Comparison of ENCODE assay signal across 1 cellular context in the genomic region with DNA sequence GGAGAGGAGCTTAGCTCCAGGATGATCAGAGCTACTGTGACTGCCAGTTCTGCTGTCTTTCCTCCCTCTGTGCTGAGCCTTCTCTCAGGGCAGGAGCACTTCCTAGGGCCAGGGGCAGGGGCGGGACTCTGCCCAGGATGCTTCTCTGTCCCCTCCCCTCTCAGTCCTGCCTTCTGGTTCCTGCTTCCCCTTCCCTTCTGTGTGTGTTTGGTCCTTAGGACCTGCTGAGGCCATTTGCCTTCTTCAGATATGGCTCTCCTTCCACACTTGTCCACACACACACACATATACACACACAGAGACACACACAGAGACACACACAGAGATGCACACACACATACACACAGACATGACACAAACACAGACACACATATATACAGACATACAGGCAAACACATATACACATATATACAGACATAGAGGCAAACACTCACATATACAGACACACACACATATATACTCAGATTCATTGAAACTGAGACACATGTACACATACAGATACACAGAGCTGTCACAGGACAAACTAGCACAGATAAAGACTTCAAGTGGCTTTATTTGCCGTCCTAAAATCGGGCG.
TF ChIP-seq lines count a peak whose summit lies in the region.

No MANE protein-coding gene starts in this region.

TF ChIP-seq in H1, 55 proteins besides CTCF, POLR2A, EP300 and RAD21 (continued from another document):
- TF ChIP-seq, protein P1, sequence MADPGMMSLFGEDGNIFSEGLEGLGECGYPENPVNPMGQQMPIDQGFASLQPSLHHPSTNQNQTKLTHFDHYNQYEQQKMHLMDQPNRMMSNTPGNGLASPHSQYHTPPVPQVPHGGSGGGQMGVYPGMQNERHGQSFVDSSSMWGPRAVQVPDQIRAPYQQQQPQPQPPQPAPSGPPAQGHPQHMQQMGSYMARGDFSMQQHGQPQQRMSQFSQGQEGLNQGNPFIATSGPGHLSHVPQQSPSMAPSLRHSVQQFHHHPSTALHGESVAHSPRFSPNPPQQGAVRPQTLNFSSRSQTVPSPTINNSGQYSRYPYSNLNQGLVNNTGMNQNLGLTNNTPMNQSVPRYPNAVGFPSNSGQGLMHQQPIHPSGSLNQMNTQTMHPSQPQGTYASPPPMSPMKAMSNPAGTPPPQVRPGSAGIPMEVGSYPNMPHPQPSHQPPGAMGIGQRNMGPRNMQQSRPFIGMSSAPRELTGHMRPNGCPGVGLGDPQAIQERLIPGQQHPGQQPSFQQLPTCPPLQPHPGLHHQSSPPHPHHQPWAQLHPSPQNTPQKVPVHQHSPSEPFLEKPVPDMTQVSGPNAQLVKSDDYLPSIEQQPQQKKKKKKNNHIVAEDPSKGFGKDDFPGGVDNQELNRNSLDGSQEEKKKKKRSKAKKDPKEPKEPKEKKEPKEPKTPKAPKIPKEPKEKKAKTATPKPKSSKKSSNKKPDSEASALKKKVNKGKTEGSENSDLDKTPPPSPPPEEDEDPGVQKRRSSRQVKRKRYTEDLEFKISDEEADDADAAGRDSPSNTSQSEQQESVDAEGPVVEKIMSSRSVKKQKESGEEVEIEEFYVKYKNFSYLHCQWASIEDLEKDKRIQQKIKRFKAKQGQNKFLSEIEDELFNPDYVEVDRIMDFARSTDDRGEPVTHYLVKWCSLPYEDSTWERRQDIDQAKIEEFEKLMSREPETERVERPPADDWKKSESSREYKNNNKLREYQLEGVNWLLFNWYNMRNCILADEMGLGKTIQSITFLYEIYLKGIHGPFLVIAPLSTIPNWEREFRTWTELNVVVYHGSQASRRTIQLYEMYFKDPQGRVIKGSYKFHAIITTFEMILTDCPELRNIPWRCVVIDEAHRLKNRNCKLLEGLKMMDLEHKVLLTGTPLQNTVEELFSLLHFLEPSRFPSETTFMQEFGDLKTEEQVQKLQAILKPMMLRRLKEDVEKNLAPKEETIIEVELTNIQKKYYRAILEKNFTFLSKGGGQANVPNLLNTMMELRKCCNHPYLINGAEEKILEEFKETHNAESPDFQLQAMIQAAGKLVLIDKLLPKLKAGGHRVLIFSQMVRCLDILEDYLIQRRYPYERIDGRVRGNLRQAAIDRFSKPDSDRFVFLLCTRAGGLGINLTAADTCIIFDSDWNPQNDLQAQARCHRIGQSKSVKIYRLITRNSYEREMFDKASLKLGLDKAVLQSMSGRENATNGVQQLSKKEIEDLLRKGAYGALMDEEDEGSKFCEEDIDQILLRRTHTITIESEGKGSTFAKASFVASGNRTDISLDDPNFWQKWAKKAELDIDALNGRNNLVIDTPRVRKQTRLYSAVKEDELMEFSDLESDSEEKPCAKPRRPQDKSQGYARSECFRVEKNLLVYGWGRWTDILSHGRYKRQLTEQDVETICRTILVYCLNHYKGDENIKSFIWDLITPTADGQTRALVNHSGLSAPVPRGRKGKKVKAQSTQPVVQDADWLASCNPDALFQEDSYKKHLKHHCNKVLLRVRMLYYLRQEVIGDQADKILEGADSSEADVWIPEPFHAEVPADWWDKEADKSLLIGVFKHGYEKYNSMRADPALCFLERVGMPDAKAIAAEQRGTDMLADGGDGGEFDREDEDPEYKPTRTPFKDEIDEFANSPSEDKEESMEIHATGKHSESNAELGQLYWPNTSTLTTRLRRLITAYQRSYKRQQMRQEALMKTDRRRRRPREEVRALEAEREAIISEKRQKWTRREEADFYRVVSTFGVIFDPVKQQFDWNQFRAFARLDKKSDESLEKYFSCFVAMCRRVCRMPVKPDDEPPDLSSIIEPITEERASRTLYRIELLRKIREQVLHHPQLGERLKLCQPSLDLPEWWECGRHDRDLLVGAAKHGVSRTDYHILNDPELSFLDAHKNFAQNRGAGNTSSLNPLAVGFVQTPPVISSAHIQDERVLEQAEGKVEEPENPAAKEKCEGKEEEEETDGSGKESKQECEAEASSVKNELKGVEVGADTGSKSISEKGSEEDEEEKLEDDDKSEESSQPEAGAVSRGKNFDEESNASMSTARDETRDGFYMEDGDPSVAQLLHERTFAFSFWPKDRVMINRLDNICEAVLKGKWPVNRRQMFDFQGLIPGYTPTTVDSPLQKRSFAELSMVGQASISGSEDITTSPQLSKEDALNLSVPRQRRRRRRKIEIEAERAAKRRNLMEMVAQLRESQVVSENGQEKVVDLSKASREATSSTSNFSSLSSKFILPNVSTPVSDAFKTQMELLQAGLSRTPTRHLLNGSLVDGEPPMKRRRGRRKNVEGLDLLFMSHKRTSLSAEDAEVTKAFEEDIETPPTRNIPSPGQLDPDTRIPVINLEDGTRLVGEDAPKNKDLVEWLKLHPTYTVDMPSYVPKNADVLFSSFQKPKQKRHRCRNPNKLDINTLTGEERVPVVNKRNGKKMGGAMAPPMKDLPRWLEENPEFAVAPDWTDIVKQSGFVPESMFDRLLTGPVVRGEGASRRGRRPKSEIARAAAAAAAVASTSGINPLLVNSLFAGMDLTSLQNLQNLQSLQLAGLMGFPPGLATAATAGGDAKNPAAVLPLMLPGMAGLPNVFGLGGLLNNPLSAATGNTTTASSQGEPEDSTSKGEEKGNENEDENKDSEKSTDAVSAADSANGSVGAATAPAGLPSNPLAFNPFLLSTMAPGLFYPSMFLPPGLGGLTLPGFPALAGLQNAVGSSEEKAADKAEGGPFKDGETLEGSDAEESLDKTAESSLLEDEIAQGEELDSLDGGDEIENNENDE (IDR thresholded peaks at IDR 0.05; ENCODE audit: insufficient replicate concordance, low read length), result no peak
- TF ChIP-seq SIN3A (conservative IDR thresholded peaks at IDR 0.05 in 1 of 2, IDR thresholded peaks at IDR 0.05 in 1 of 2; ENCODE audit: low read depth in 1 of 2, low read length in 2 of 2), result no peak
